Comparison of ENCODE assay signal across 8 cellular contexts in the genomic region with DNA sequence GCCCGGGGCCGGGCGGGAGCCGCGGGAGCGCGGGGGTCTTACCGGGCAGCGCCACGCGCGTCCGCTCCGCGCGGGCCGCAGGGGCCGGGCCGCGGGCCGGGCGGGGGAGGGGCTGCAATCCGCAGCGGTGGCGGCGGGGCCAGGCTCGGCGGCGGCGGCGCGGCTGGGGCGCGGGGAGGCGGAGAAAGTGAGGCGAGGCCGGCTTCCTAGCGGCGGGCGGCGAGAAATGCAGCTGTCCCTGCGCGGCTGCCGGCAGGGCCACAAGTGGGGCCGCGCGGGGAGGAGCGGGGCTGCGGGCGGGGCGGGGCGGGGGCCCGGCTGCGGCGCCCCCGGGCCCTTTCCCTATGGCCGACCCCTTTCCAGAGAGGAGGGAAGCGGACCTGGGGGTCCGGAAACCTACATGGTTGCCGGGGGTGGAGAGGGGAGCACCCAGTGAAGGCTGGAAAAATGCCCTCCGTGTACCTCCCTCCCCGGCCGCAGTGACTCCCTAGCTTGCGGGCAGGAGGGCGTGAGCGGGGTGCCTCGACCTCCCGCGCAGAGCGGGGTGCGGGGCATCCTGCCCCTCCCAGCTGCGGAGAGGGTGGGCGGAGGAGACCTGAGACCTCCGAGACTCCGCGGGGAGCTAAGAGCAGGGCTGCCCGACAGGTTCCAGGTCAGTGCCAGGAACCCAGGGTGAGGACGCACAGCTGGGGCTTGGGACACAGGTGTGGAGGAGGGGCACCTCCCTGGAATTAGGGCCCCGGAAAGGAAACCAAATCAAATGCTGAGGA. TPM values are rescaled to one million over a fixed set of nuclear protein-coding genes. Genes with fewer than 3 reads are reported as not detected.
DNase-seq lines count a peak whose midpoint lies in the region; ATAC-seq and TF ChIP-seq lines count a peak whose summit lies in the region.

A gene with protein sequence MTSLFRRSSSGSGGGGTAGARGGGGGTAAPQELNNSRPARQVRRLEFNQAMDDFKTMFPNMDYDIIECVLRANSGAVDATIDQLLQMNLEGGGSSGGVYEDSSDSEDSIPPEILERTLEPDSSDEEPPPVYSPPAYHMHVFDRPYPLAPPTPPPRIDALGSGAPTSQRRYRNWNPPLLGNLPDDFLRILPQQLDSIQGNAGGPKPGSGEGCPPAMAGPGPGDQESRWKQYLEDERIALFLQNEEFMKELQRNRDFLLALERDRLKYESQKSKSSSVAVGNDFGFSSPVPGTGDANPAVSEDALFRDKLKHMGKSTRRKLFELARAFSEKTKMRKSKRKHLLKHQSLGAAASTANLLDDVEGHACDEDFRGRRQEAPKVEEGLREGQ (minus strand): TSS at position 230 of the 770 bp plus-strand sequence. CDS start 69,848 bp downstream, outside the sequence.

- CTCF ChIA-PET in GM10248 (lab: Yijun Ruan, JAX) (interaction anchor here (0.8 to 6.5 kb wide), 19 partner anchors 8 to 97 kb away, joined by 3 to 33 read pairs (median 6); no protein-coding TSS in a partner anchor), RWPE1 (lab: Yijun Ruan, JAX) (interaction anchor here (0.6 to 1.8 kb wide), 10 partner anchors 9 to 494 kb away, joined by 3 to 7 read pairs (median 4); no protein-coding TSS in a partner anchor)
- CTCF ChIA-PET in activated naive CD4-positive, alpha-beta T cell treated with anti-CD3 and anti-CD28 coated beads for 36 hours (lab: Charles Lee): interaction anchor here (0.6 to 1.7 kb wide), 5 partner anchors 17 to 54 kb away, joined by 3 to 6 read pairs (median 3); no protein-coding TSS in a partner anchor

- H3K9me3 Mint-ChIP-seq in activated naive CD4-positive, alpha-beta T cell treated with anti-CD3 and anti-CD28 coated beads for 36 hours: no peaks in the 10 kb centered on the region

- intact Hi-C loops in activated naive CD4-positive, alpha-beta T cell treated with anti-CD3 and anti-CD28 coated beads for 36 hours (cut with micrococcal nuclease): loop anchor here (5.0 kb wide), 1 partner anchor 63 kb away; no protein-coding TSS in a partner anchor

- TF ChIP-seq CTCF in GM10248 (IDR thresholded peaks at IDR 0.05; ENCODE audit: control extremely low read depth, extremely low read depth, low read depth, missing control alignments) (peak; percentile 34), RWPE1 (conservative IDR thresholded peaks at IDR 0.05; ENCODE audit: low read depth) (peak; percentile 70), neutrophil (IDR thresholded peaks at IDR 0.05) (peak; percentile 80), suprapubic skin (IDR thresholded peaks at IDR 0.05) (peak in 1 of 2 donors; percentile 67)

- DNase-seq in GM10248 (ENCODE audit: extremely low spot score): peak; percentile 83
- DNase-seq in RWPE1 (ENCODE audit: low spot score): peak; percentile 71
- DNase-seq in activated naive CD4-positive, alpha-beta T cell treated with anti-CD3 and anti-CD28 coated beads for 36 hours: peak; percentile 68
- DNase-seq in globus pallidus (ENCODE audit: low spot score): peak; percentile 74
- DNase-seq in suprapubic skin (ENCODE audit: low spot score in 2 of 2): peak in 1 of 2 donors; percentile 84

- H3K27me3 Mint-ChIP-seq in activated naive CD4-positive, alpha-beta T cell treated with anti-CD3 and anti-CD28 coated beads for 36 hours (ENCODE audit: low read depth): peaks cover 29% of the 10 kb centered on the region

- H3K36me3 ChIP-seq in neutrophil (no peaks in the 10 kb centered on the region), suprapubic skin (no peaks in the 10 kb centered on the region)

- H3K27ac ChIP-seq in RWPE1: peak within 1 kb of the TSS; percentile 98
- H3K27ac ChIP-seq in neutrophil: peak within 1 kb of the TSS; percentile 69
- H3K27ac ChIP-seq in suprapubic skin: peak within 1 kb of the TSS; percentile 97

- peak within 1 kb of the TSS; percentile 62 for H3K4me3 Mint-ChIP-seq in activated naive CD4-positive, alpha-beta T cell treated with anti-CD3 and anti-CD28 coated beads for 36 hours

- no peaks in the 10 kb centered on the region for H3K36me3 Mint-ChIP-seq in activated naive CD4-positive, alpha-beta T cell treated with anti-CD3 and anti-CD28 coated beads for 36 hours (ENCODE audit: low read depth)

- ATAC-seq in HG03442 (IDR thresholded peaks at IDR 0.05; ENCODE audit: unreplicated experiment) (peak; percentile 51), GM18517 (IDR thresholded peaks at IDR 0.05; ENCODE audit: unreplicated experiment) (no peak)

- H3K4me3 ChIP-seq in neutrophil (ENCODE audit: low read depth in 1 of 2, low read length in 1 of 2) (peak within 1 kb of the TSS; percentile 70 to 71), suprapubic skin (peak within 1 kb of the TSS; percentile 82)

- no peak within 1 kb of the TSS for H3K27ac Mint-ChIP-seq in activated naive CD4-positive, alpha-beta T cell treated with anti-CD3 and anti-CD28 coated beads for 36 hours

- peaks cover 28% of the 10 kb centered on the region for H3K27me3 ChIP-seq in neutrophil
- no peaks in the 10 kb centered on the region for H3K27me3 ChIP-seq in suprapubic skin

- peaks cover 27 to 43% of the 10 kb centered on the region in 2 experiments for H3K4me1 ChIP-seq in neutrophil (ENCODE audit: control insufficient read depth in 1 of 2, insufficient read depth in 1 of 2, low read depth in 1 of 2, low read length in 1 of 2)
- peaks cover 39% of the 10 kb centered on the region for H3K4me1 ChIP-seq in suprapubic skin

- TF ChIP-seq POLR2A in suprapubic skin (IDR thresholded peaks at IDR 0.05): no peak

- POLR2A ChIA-PET in GM10248 (lab: Yijun Ruan, JAX): no interaction called here
- POLR2A ChIA-PET in RWPE1 (lab: Yijun Ruan, JAX; ENCODE audit: low non-redundant PET): interaction anchor here (0.9 kb wide), 1 partner anchor 106 kb away, joined by 3 read pairs; a partner anchor contains a TSS

- 3% methylated on average over 19 of the region's 79 CpGs for WGBS in suprapubic skin

- no peaks in the 10 kb centered on the region for H3K9me3 ChIP-seq in neutrophil
- no peaks in the 10 kb centered on the region for H3K9me3 ChIP-seq in suprapubic skin

- H3K4me1 Mint-ChIP-seq in activated naive CD4-positive, alpha-beta T cell treated with anti-CD3 and anti-CD28 coated beads for 36 hours (ENCODE audit: low read depth): peaks cover 21% of the 10 kb centered on the region

- no peak for TF ChIP-seq EP300 in suprapubic skin (IDR thresholded peaks at IDR 0.05)

RNA-seq across cellular contexts. Expression of the gene that starts here (rescaled TPM):
- under 1 TPM; 0.47 to 0.69 TPM for total RNA-seq in activated naive CD4-positive, alpha-beta T cell treated with anti-CD3 and anti-CD28 coated beads for 36 hours
- total RNA-seq in suprapubic skin: 10 to 100 TPM in 2 of 4 donors, 1 to 10 TPM in 2; 5.1 to 34.2 (median 12.8) TPM

Comparison
In these comparisons a context has a peak if more than half of its experiments do, and no peak if none do; other contexts are left out.
1. Peak in DNase-seq in activated naive CD4-positive, alpha-beta T cell treated with anti-CD3 and anti-CD28 coated beads for 36 hours; RNA of the gene not detected or under 1 TPM.